13 cellular contexts compared by ENCODE assay signal in the genomic region with DNA sequence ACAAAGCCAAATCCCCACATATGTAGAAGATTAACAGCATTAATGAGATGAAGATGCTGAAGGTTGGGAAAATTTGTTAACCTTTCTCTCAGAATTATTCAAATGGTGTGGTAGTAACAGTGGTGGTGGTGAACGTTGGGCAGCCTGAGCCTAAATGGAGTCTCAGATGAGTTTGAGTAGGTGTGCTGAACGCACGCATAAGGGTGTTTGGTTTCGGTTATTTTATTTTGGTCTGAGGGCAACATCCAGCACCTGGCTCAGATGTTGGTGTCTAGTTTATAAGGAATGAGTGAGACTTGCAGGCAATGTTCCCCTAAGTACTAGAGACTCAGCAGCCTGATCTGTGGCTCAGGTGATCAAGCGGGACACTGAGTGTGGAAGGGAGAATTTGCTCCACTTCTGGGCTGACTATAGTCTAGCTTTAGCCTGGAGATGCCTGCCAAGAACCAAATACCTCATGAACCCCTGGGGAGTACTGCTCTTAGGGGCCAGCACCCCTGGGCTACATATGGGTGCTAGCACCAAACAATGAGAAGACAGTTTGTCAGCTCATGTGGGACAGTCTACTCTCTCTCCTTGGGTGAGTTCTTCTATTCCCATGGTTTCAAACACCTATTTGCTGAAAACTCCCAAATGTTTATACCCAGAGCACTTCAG. TPM values are rescaled to one million over a fixed set of nuclear protein-coding genes. Genes with fewer than 3 reads are reported as not detected.
DNase-seq lines count a peak whose midpoint lies in the region; ATAC-seq and TF ChIP-seq lines count a peak whose summit lies in the region.
"Had no signal": no experiment of that assay in that cellular context is flagged by ENCODE, and none has a peak within 500 bp of the region (broad histone marks: within the 10 kb centered on the region; RNA-seq: fewer than 3 reads in every experiment).

No MANE protein-coding gene starts in this region.

- H3K36me3 ChIP-seq in Loucy (ENCODE audit: insufficient read depth, low read length) (no peaks in the 10 kb centered on the region), esophagus squamous epithelium (no peaks in the 10 kb centered on the region)
- H3K36me3 ChIP-seq: right atrium auricular region, tibial artery had no signal

- peaks cover 12% of the 10 kb centered on the region for H3F3A ChIP-seq in Loucy (ENCODE audit: low read depth)

- no peak overlapping the region for H2AFZ ChIP-seq in Loucy (ENCODE audit: low read length)

- no peaks in the 10 kb centered on the region for H3K9me2 ChIP-seq in Loucy (replicated peaks; ENCODE audit: low read depth, low read length)

- H3K27ac ChIP-seq in esophagus squamous epithelium = no peak overlapping the region
- H3K27ac ChIP-seq: right atrium auricular region, tibial artery had no signal

- peaks cover 27% of the 10 kb centered on the region for H4K20me1 ChIP-seq in Loucy (ENCODE audit: insufficient read depth, low read length, poor library complexity, severe bottlenecking)

- H3K79me2 ChIP-seq in Loucy (ENCODE audit: insufficient read depth, low read length) = peaks cover 88% of the 10 kb centered on the region

- ATAC-seq in GM18861 (IDR thresholded peaks at IDR 0.05; ENCODE audit: unreplicated experiment) = peak; percentile 31
- ATAC-seq in GM21367 (IDR thresholded peaks at IDR 0.05; ENCODE audit: unreplicated experiment) = peak; percentile 27
- ATAC-seq in HG02938 (IDR thresholded peaks at IDR 0.05; ENCODE audit: unreplicated experiment) = peak; percentile 30

- no peaks in the 10 kb centered on the region for H3K27me3 ChIP-seq in Loucy (ENCODE audit: insufficient read depth, low read length, poor library complexity, severe bottlenecking)
- H3K27me3 ChIP-seq in esophagus squamous epithelium = no peaks in the 10 kb centered on the region
- H3K27me3 ChIP-seq: right atrium auricular region, tibial artery had no signal

- no peaks in the 10 kb centered on the region for H3K9me3 ChIP-seq in Loucy (ENCODE audit: insufficient read depth, low read depth, low read length)
- no peaks in the 10 kb centered on the region for H3K9me3 ChIP-seq in esophagus squamous epithelium
- H3K9me3 ChIP-seq: right atrium auricular region, tibial artery had no signal

- H3K4me3 ChIP-seq in Loucy (ENCODE audit: low read length, poor library complexity, severe bottlenecking) (peak overlapping the region; percentile 85), esophagus squamous epithelium (no peak overlapping the region)
- H3K4me3 ChIP-seq: right atrium auricular region, tibial artery had no signal

- TF ChIP-seq POLR2A in esophagus squamous epithelium (IDR thresholded peaks at IDR 0.05) = no peak

- CTCF ChIA-PET in GM10248 (lab: Yijun Ruan, JAX) = interaction anchor here (1.1 to 6.4 kb wide), 3 partner anchors 39 to 109 kb away, joined by 3 to 39 read pairs (median 3); a partner anchor contains a TSS

- 79 to 89% methylated on average over 4 to 5 of the region's 5 CpGs for WGBS in esophagus squamous epithelium, 2 donors

- peaks cover 78% of the 10 kb centered on the region for H3K4me1 ChIP-seq in Loucy (ENCODE audit: insufficient read depth, low read length, poor library complexity, severe bottlenecking)
- H3K4me1 ChIP-seq in esophagus squamous epithelium = peaks cover 0 to 37% (median 17%) of the 10 kb centered on the region in 3 donors

- POLR2A ChIA-PET in GM10248 (lab: Yijun Ruan, JAX) = interaction anchor here (2.2 kb wide), 1 partner anchor 39 kb away, joined by 8 read pairs; a partner anchor contains a TSS

- H3K9ac ChIP-seq in Loucy (ENCODE audit: low read depth, low read length, poor library complexity, severe bottlenecking) = peak overlapping the region; percentile 98

- peak overlapping the region; percentile 94 for H3K4me2 ChIP-seq in Loucy (ENCODE audit: low read depth, low read length, poor library complexity, severe bottlenecking)

- no peak for DNase-seq in DMS79 (lab: John Stamatoyannopoulos, UW)
- DNase-seq in GM10248 (ENCODE audit: extremely low spot score) = no peak
- no peak for DNase-seq in germinal center (ENCODE audit: low spot score)
- DNase-seq in esophagus squamous epithelium (lab: John Stamatoyannopoulos, UW) = no peak
- DNase-seq: activated CD4-positive, alpha-beta T cell treated with anti-CD3 and anti-CD28 coated beads, Interleukin-2, amount 10 ng/mL, durations not matched to agents 7 days and 5 days; activated gamma-delta T cell treated with Interleukin-2 at 50 U/mL for 16 hours; NK-92 treated with Interleukin-12 subunit alpha and Interleukin-12 subunit beta, amount 100 ng/mL, for 24 hours; tibial artery had no signal

- TF ChIP-seq CTCF in Loucy (conservative IDR thresholded peaks at IDR 0.05; ENCODE audit: low read length) (no peak), GM10248 (IDR thresholded peaks at IDR 0.05; ENCODE audit: control extremely low read depth, extremely low read depth, low read depth, missing control alignments) (no peak), esophagus squamous epithelium (IDR thresholded peaks at IDR 0.05) (no peak)

- intact Hi-C loops in esophagus squamous epithelium (cut with DNase I) = no loop called here

RNA-seq across cellular contexts. Expression of a gene that starts 39.5 kb away (rescaled TPM):
- total RNA-seq in esophagus squamous epithelium = 10 to 100 TPM; 27.6 to 44.2 (median 37.7) TPM
